Comparison of ENCODE assay signal across 8 cellular contexts in genomic region chr3:71585126-71585525, GRCh38. TPM values are rescaled to one million over a fixed set of nuclear protein-coding genes. Genes with fewer than 3 reads are reported as not detected.
A peak's percentile ranks its signal among the peaks of the same experiment; 100 is the strongest.
DNase-seq lines count a peak whose midpoint lies in the region; ATAC-seq, FAIRE-seq and TF ChIP-seq lines count a peak whose summit lies in the region.

No MANE protein-coding gene starts in this region.

- H3K27ac Mint-ChIP-seq in activated CD8-positive, alpha-beta memory T cell treated with anti-CD3 and anti-CD28 coated beads, Interleukin-2, amount 10 ng/mL, durations not matched to agents 7 days and 5 days, result no peak overlapping the region

- ATAC-seq in activated CD8-positive, alpha-beta memory T cell treated with anti-CD3 and anti-CD28 coated beads, Interleukin-2, amount 10 ng/mL, durations not matched to agents 7 days and 5 days, result no peak

- intact Hi-C loops in kidney (cut with DNase I) (no loop called here), testis (cut with DNase I; ENCODE audit: low total_unique reads) (no loop called here)

- H3K4me1 ChIP-seq in kidney (ENCODE audit: control insufficient read depth in 1 of 2, insufficient read depth in 1 of 2, low read depth in 1 of 2, low read length in 2 of 2) (peaks cover 3 to 14% of the 10 kb centered on the region in 2 donors), testis (peaks cover 9% of the 10 kb centered on the region)

- no peaks in the 10 kb centered on the region for H3K27me3 ChIP-seq in testis

- peak overlapping the region; percentile 69 to 90 for H3K4me3 ChIP-seq in kidney (ENCODE audit: low read length in 2 of 2)
- H3K4me3 ChIP-seq in testis, result peak overlapping the region in 1 of 2 donors; percentile 80

- TF ChIP-seq POLR2A in testis (IDR thresholded peaks at IDR 0.05), result no peak

- no peak for FAIRE-seq in kidney (lab: Jason Lieb, UNC)

- peaks cover 14% of the 10 kb centered on the region for H3K27me3 Mint-ChIP-seq in activated CD8-positive, alpha-beta memory T cell treated with anti-CD3 and anti-CD28 coated beads, Interleukin-2, amount 10 ng/mL, durations not matched to agents 7 days and 5 days

- TF ChIP-seq CTCF in kidney (IDR thresholded peaks at IDR 0.05; ENCODE audit: borderline replicate concordance, extremely low read depth, insufficient read depth) (no peak), testis (IDR thresholded peaks at IDR 0.05) (no peak)

- H3K27ac ChIP-seq in kidney (ENCODE audit: low read depth in 2 of 2, low read length in 2 of 2) (peak overlapping the region in 1 of 2 donors; percentile 97), testis (peak overlapping the region; percentile 94 to 95)

- no peak for DNase-seq in activated CD8-positive, alpha-beta memory T cell treated with anti-CD3 and anti-CD28 coated beads, Interleukin-2, amount 10 ng/mL, durations not matched to agents 7 days and 5 days
- DNase-seq in activated CD8-positive, alpha-beta memory T cell treated with anti-CD3 and anti-CD28 coated beads, Interleukin-2, amount 50 U/mL, for 48 hours, result no peak
- DNase-seq in activated T-cell treated with anti-CD3 and anti-CD28 coated beads, Interleukin-2, amount 50 U/mL, for 48 hours, result peak; percentile 24 to 35
- DNase-seq in kidney (no peak), testis (peak; percentile 19), SK-N-DZ (ENCODE audit: low spot score) (no peak), SW480 (ENCODE audit: low spot score) (no peak)
- DNase-seq in effector CD8-positive, alpha-beta T cell (lab: John Stamatoyannopoulos, UW), result no peak

- no peaks in the 10 kb centered on the region for H3K36me3 Mint-ChIP-seq in activated CD8-positive, alpha-beta memory T cell treated with anti-CD3 and anti-CD28 coated beads, Interleukin-2, amount 10 ng/mL, durations not matched to agents 7 days and 5 days

- 27 to 31% methylated on average over 5 of the region's 5 CpGs for WGBS in testis, 2 donors

- no peak overlapping the region for H3K9ac ChIP-seq in kidney (ENCODE audit: low read length in 2 of 2)

- H3K9me3 Mint-ChIP-seq in activated CD8-positive, alpha-beta memory T cell treated with anti-CD3 and anti-CD28 coated beads, Interleukin-2, amount 10 ng/mL, durations not matched to agents 7 days and 5 days (ENCODE audit: low read depth), result no peaks in the 10 kb centered on the region

- H3K4me3 Mint-ChIP-seq in activated CD8-positive, alpha-beta memory T cell treated with anti-CD3 and anti-CD28 coated beads, Interleukin-2, amount 10 ng/mL, durations not matched to agents 7 days and 5 days, result peak overlapping the region; percentile 84

- H3K36me3 ChIP-seq in kidney (ENCODE audit: control insufficient read depth in 1 of 2, insufficient read depth in 2 of 2, low read length in 2 of 2) (no peaks in the 10 kb centered on the region), testis (ENCODE audit: low read depth, missing control alignments) (no peaks in the 10 kb centered on the region)

- CTCF ChIA-PET in activated CD8-positive, alpha-beta memory T cell treated with anti-CD3 and anti-CD28 coated beads, Interleukin-2, amount 10 ng/mL, durations not matched to agents 7 days and 5 days (lab: Charles Lee), result interaction anchor here (0.6 to 2.0 kb wide), 4 partner anchors 13 to 146 kb away, joined by 3 to 5 read pairs (median 4); no protein-coding TSS in a partner anchor

- no peaks in the 10 kb centered on the region for H3K9me3 ChIP-seq in kidney (ENCODE audit: control insufficient read depth in 1 of 2, low read length in 2 of 2)
- no peaks in the 10 kb centered on the region for H3K9me3 ChIP-seq in testis

- H3K4me1 Mint-ChIP-seq in activated CD8-positive, alpha-beta memory T cell treated with anti-CD3 and anti-CD28 coated beads, Interleukin-2, amount 10 ng/mL, durations not matched to agents 7 days and 5 days, result peaks cover 25% of the 10 kb centered on the region

RNA-seq across cellular contexts. Expression of gene FOXP1, which starts 1.6 kb away (rescaled TPM):
- total RNA-seq in activated CD8-positive, alpha-beta memory T cell treated with anti-CD3 and anti-CD28 coated beads, Interleukin-2, amount 10 ng/mL, durations not matched to agents 7 days and 5 days, result 10 to 100 TPM; 66.3 to 68.8 TPM
- total RNA-seq in kidney (87.2 TPM), testis (100 to 1,000 TPM in 1 of 2 donors, 10 to 100 TPM in 1; 75.9 to 105 TPM)
- polyA plus RNA-seq in kidney (ENCODE audit: insufficient read depth, low read depth, low replicate concordance) (6.7 TPM), testis (ENCODE audit: insufficient read depth, low read depth, low replicate concordance) (37.8 TPM)
- 5.9 and 6.7 TPM in 2 replicates for polyA plus RNA-seq in SK-N-DZ (2014; cell fraction: cytosol; rRNA removed)
- 5.6 and 9.7 TPM in 2 replicates for polyA plus RNA-seq in SK-N-DZ (2014; cell fraction: nucleus; rRNA removed)

Comparison
In these comparisons a context has a peak if more than half of its experiments do, and no peak if none do; other contexts are left out.
1. DNase-seq: peak in activated T-cell treated with anti-CD3 and anti-CD28 coated beads, Interleukin-2, amount 50 U/mL, for 48 hours (2 of 2) and testis (single experiment); none in activated CD8-positive, alpha-beta memory T cell treated with anti-CD3 and anti-CD28 coated beads, Interleukin-2, amount 10 ng/mL, durations not matched to agents 7 days and 5 days (single experiment), activated CD8-positive, alpha-beta memory T cell treated with anti-CD3 and anti-CD28 coated beads, Interleukin-2, amount 50 U/mL, for 48 hours (single experiment), kidney (single experiment), SK-N-DZ (single experiment), SW480 (single experiment) and effector CD8-positive, alpha-beta T cell (single experiment).